ENCODE assay signal across 17 cellular contexts in genomic region chr1:12745992-12746323, GRCh38. TPM values are rescaled to one million over a fixed set of nuclear protein-coding genes. Genes with fewer than 3 reads are reported as not detected.
A peak's percentile ranks its signal among the peaks of the same experiment; 100 is the strongest.
DNase-seq lines count a peak whose midpoint lies in the region; ATAC-seq lines count a peak whose summit lies in the region.
"Had no signal": no experiment of that assay in that cellular context is flagged by ENCODE, and none has a peak within 500 bp of the region (broad histone marks: within the 10 kb centered on the region; RNA-seq: fewer than 3 reads in every experiment).

Gene CFAP107 (plus strand): TSS chr1:12746200. CDS start chr1:12746431, 231 bp downstream.

- H3K4me1 ChIP-seq in iPS-18a (ENCODE audit: control insufficient read depth, low read depth, low read length), result no peaks in the 10 kb centered on the region
- H3K4me1 ChIP-seq: right atrium auricular region, upper lobe of right lung had no signal

- DNase-seq in GM04503 (ENCODE audit: low read depth) (peak; percentile 41), RPMI7951 (ENCODE audit: low read depth) (peak; percentile 14), amygdala (lab: John Stamatoyannopoulos, UW) (no peak), NCI-H510A treated with DMSO at 0.1 percent for 48 hours (lab: John Stamatoyannopoulos, UW) (no peak)
- DNase-seq in stimulated activated CD4-positive, alpha-beta T cell treated with anti-CD3 and anti-CD28 coated beads, Interleukin-1b, Interleukin-23, amount 100 ng/mL, for 48 hours, result no peak
- DNase-seq: activated CD4-positive, alpha-beta T cell treated with anti-CD3 and anti-CD28 coated beads for 48 hours; aorta; dermis blood vessel endothelial cell; NCI-H524; stimulated activated CD4-positive, alpha-beta T cell treated with anti-CD3 and anti-CD28 coated beads, Interleukin-2, amount 100 ng/mL, for 48 hours; upper lobe of right lung had no signal

- ATAC-seq in GM21390 (IDR thresholded peaks at IDR 0.05; ENCODE audit: unreplicated experiment), result peak; percentile 48
- ATAC-seq: natural killer cell treated with Interleukin-12 subunit alpha and Interleukin-12 subunit beta and Interleukin-15 and Interleukin-18, amount 100 ng/mL, for 72 hours; upper lobe of right lung had no signal

- no peak within 1 kb of the TSS for H3K27ac ChIP-seq in iPS-18a (ENCODE audit: low read length)
- H3K27ac ChIP-seq: right atrium auricular region, upper lobe of right lung had no signal

- H3K9me3 ChIP-seq in iPS-18a (ENCODE audit: control insufficient read depth, low read depth, low read length), result peaks cover 5% of the 10 kb centered on the region

- no peaks in the 10 kb centered on the region for H3K36me3 ChIP-seq in iPS-18a (ENCODE audit: control insufficient read depth, low read depth, low read length)
- H3K36me3 ChIP-seq: right atrium auricular region, upper lobe of right lung had no signal

- H3K27me3 ChIP-seq in iPS-18a (ENCODE audit: control insufficient read depth, insufficient read depth, low read length), result no peaks in the 10 kb centered on the region
- H3K27me3 ChIP-seq: right atrium auricular region, upper lobe of right lung had no signal

- H3K9ac ChIP-seq in iPS-18a (ENCODE audit: low read length), result peak within 1 kb of the TSS; percentile 5

- H3K4me3 ChIP-seq in iPS-18a (ENCODE audit: low read length), result no peak within 1 kb of the TSS
- H3K4me3 ChIP-seq: right atrium auricular region, upper lobe of right lung had no signal

RNA-seq across cellular contexts. Expression of gene CFAP107, which starts in this region (rescaled TPM):
- not detected in 2 replicates for total RNA-seq in RPMI7951 (2014; rRNA removed; shearing (Covaris generic))
- total RNA-seq: aorta; dermis blood vessel endothelial cell; G401; HT1080; natural killer cell treated with Interleukin-12 subunit alpha and Interleukin-12 subunit beta and Interleukin-15 and Interleukin-18, amount 100 ng/mL, for 72 hours; right atrium auricular region; upper lobe of right lung had no signal

Comparison
In these comparisons a context has a peak if more than half of its experiments do, and no peak if none do; other contexts are left out.
1. Peak in DNase-seq in RPMI7951; RNA of the gene not detected or under 1 TPM.